In genomic region chr2:133456971-133457370, GRCh38 we compare ENCODE assay signal across 29 cellular contexts.
"Had no signal": no experiment of that assay in that cellular context is flagged by ENCODE, and none has a peak within 500 bp of the region (broad histone marks: within the 10 kb centered on the region; RNA-seq: fewer than 3 reads in every experiment).

No MANE protein-coding gene starts in this region.

- H3K36me3 ChIP-seq: ascending aorta, cardiac muscle cell, colonic mucosa, WERI-Rb-1 had no signal

- H3K9me3 ChIP-seq: ascending aorta, colonic mucosa had no signal

- H3K4me3 ChIP-seq: ascending aorta, cardiac muscle cell, colonic mucosa had no signal

- DNase-seq: activated CD4-positive, alpha-beta memory T cell treated with anti-CD3 and anti-CD28 coated beads, Interleukin-2, amount 10 ng/mL, durations not matched to agents 7 days and 5 days; activated CD4-positive, alpha-beta T cell treated with anti-CD3 and anti-CD28 coated beads for 1 hour; activated CD4-positive, alpha-beta T cell treated with anti-CD3 and anti-CD28 coated beads for 36 hours; activated CD4-positive, alpha-beta T cell treated with anti-CD3 and anti-CD28 coated beads for 48 hours; activated CD4-positive, alpha-beta T cell treated with anti-CD3 and anti-CD28 coated beads, Interleukin-2, amount 10 ng/mL, durations not matched to agents 7 days and 5 days; activated CD4-positive, alpha-beta T cell treated with anti-CD3 and anti-CD28 coated beads, Interleukin-2, amount 50 U/mL, for 48 hours; activated CD4-positive, CD25-positive, alpha-beta regulatory T cell; activated CD8-positive, alpha-beta memory T cell treated with anti-CD3 and anti-CD28 coated beads for 24 hours; activated CD8-positive, alpha-beta memory T cell treated with anti-CD3 and anti-CD28 coated beads, Interleukin-2, amount 10 ng/mL, durations not matched to agents 7 days and 5 days; activated CD8-positive, alpha-beta memory T cell treated with anti-CD3 and anti-CD28 coated beads, Interleukin-2, amount 50 U/mL, for 48 hours; activated CD8-positive, alpha-beta T cell treated with anti-CD3 and anti-CD28 coated beads, Interleukin-2, amount 10 ng/mL, durations not matched to agents 7 days and 5 days; activated effector memory CD4-positive, alpha-beta T cell treated with Interleukin-2 at 50 U/mL for 16 hours; activated gamma-delta T cell; activated naive CD4-positive, alpha-beta T cell treated with anti-CD3 and anti-CD28 coated beads, Interleukin-2, amount 10 ng/mL, durations not matched to agents 7 days and 5 days; activated naive CD4-positive, alpha-beta T cell treated with Interleukin-2 at 50 U/mL for 16 hours; activated naive CD8-positive, alpha-beta T cell treated with anti-CD3 and anti-CD28 coated beads, Interleukin-2, amount 10 ng/mL, durations not matched to agents 7 days and 5 days; activated naive CD8-positive, alpha-beta T cell treated with anti-CD3 and anti-CD28 coated beads, Interleukin-2, amount 50 U/mL, for 24 hours; activated T-cell treated with anti-CD3 and anti-CD28 coated beads, Interleukin-2, amount 50 U/mL, for 24 hours; activated T-cell treated with anti-CD3 and anti-CD28 coated beads, Interleukin-2, amount 50 U/mL, for 48 hours; amygdala; anterior cingulate cortex; cerebellar nuclear complex; colonic mucosa; T-helper 9 cell; WERI-Rb-1 had no signal

- H3K27me3 ChIP-seq: ascending aorta, cardiac muscle cell, colonic mucosa had no signal

- H3K4me1 ChIP-seq: ascending aorta, colonic mucosa had no signal

- ATAC-seq: activated CD4-positive, alpha-beta T cell treated with anti-CD3 and anti-CD28 coated beads for 36 hours; activated CD4-positive, CD25-positive, alpha-beta regulatory T cell treated with anti-CD3 and anti-CD28 coated beads, Interleukin-2, amount 50 U/mL, for 24 hours; activated CD8-positive, alpha-beta memory T cell treated with anti-CD3 and anti-CD28 coated beads, Interleukin-2, amount 10 ng/mL, durations not matched to agents 7 days and 5 days; activated CD8-positive, alpha-beta T cell treated with anti-CD3 and anti-CD28 coated beads, Interleukin-2, amount 10 ng/mL, durations not matched to agents 7 days and 5 days; activated naive CD8-positive, alpha-beta T cell treated with anti-CD3 and anti-CD28 coated beads, Interleukin-2, amount 50 U/mL, for 24 hours; WTC11 had no signal
